Comparison of ENCODE assay signal across 12 cellular contexts in genomic region chr1:237759371-237759770, GRCh38.
"Had no signal": no experiment of that assay in that cellular context is flagged by ENCODE, and none has a peak within 500 bp of the region (broad histone marks: within the 10 kb centered on the region; RNA-seq: fewer than 3 reads in every experiment).

No MANE protein-coding gene starts in this region.

- H3K27me3 Mint-ChIP-seq: naive thymus-derived CD4-positive, alpha-beta T cell; stimulated activated memory B cell treated with anti-CD40 and anti-IgM and Interleukin-4, amounts not matched to agents 10 μg/mL and 1 μg/mL and 100 μg/mL, for 72 hours; T-helper 17 cell had no signal

- H3K4me3 Mint-ChIP-seq: naive thymus-derived CD4-positive, alpha-beta T cell; stimulated activated memory B cell treated with anti-CD40 and anti-IgM and Interleukin-4, amounts not matched to agents 10 μg/mL and 1 μg/mL and 100 μg/mL, for 72 hours; T-helper 17 cell had no signal

- H3K27ac ChIP-seq: neutrophil, tibial nerve had no signal

- H3K4me1 Mint-ChIP-seq: naive thymus-derived CD4-positive, alpha-beta T cell; stimulated activated memory B cell treated with anti-CD40 and anti-IgM and Interleukin-4, amounts not matched to agents 10 μg/mL and 1 μg/mL and 100 μg/mL, for 72 hours; T-helper 17 cell had no signal

- H3K9me3 Mint-ChIP-seq: activated T-helper 2 cell treated with anti-CD3 and anti-CD28 coated beads, Interferon-gamma antibody, Interleukin-2, Interleukin-4, amounts not matched to agents 10 μg/mL and 5 μg/mL and 100 μg/mL, durations not matched to agents 14 hours and 24 hours and 36 hours had no signal

- H3K27ac Mint-ChIP-seq: activated T-helper 2 cell treated with anti-CD3 and anti-CD28 coated beads, Interferon-gamma antibody, Interleukin-2, Interleukin-4, amounts not matched to agents 10 μg/mL and 5 μg/mL and 100 μg/mL, durations not matched to agents 14 hours and 24 hours and 36 hours; naive thymus-derived CD4-positive, alpha-beta T cell; stimulated activated memory B cell treated with anti-CD40 and anti-IgM and Interleukin-4, amounts not matched to agents 10 μg/mL and 1 μg/mL and 100 μg/mL, for 72 hours; T-helper 17 cell had no signal

- H3K36me3 Mint-ChIP-seq: naive thymus-derived CD4-positive, alpha-beta T cell; stimulated activated memory B cell treated with anti-CD40 and anti-IgM and Interleukin-4, amounts not matched to agents 10 μg/mL and 1 μg/mL and 100 μg/mL, for 72 hours had no signal

- DNase-seq: activated CD4-positive, alpha-beta T cell treated with anti-CD3 and anti-CD28 coated beads, Interleukin-2, amount 50 U/mL, for 1 hour; activated CD4-positive, CD25-positive, alpha-beta regulatory T cell; activated naive CD4-positive, alpha-beta T cell treated with anti-CD3 and anti-CD28 coated beads, Interleukin-2, amount 50 U/mL, for 16 hours; activated T-cell treated with anti-CD3 and anti-CD28 coated beads for 4 hours; dermis blood vessel endothelial cell; left colon; naive thymus-derived CD4-positive, alpha-beta T cell; T-helper 17 cell had no signal
